In the genomic region with DNA sequence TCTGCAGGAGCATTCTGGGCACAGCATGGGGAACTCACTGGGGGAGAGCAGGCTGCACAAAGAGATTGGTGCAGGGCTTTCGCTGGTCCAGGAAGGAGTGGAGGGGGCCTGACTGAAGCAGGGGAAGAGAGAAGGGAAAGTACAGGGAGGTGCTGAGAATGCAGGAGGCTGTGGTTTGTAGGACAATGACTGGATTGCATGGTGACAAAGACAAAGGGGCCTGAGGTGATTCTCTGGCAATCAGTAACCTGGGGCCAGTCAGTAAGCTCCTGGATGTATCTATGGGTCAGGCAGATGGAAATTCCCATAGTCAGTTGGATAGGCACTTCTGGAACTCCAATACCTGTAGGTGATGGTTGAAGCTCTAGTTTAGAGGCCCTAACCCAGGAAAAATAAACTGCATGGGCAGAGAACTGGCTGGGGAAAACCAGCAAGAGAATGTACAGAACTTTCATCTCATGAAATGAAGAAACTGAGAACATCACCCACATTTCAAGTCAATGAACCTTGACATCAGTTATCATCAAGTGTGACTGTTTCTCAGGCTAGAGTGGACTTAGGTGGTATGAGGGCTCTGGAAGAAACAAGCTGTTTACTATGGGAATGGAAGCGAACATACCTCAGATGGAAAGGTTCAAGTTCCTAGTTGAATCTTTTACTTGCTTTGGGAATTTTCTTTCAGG, we compare ENCODE assay signal across 12 cellular contexts.
DNase-seq lines count a peak whose midpoint lies in the region; ATAC-seq lines count a peak whose summit lies in the region.
"Had no signal": no experiment of that assay in that cellular context is flagged by ENCODE, and none has a peak within 500 bp of the region (broad histone marks: within the 10 kb centered on the region; RNA-seq: fewer than 3 reads in every experiment).

No MANE protein-coding gene starts in this region.

- DNase-seq in renal cortical epithelial cell (ENCODE audit: low read depth) (peak; percentile 79), NCI-H146 (lab: John Stamatoyannopoulos, UW) (no peak), left lobe of liver (ENCODE audit: low spot score) (no peak), cerebellar cortex (ENCODE audit: low spot score) (no peak)
- DNase-seq: CD4-positive, alpha-beta memory T cell; head of caudate nucleus; NCI-H1092 treated with DMSO at 0.1 percent for 48 hours had no signal

- ATAC-seq in GM19023 (IDR thresholded peaks at IDR 0.05; ENCODE audit: unreplicated experiment): peak; percentile 29
- peak; percentile 26 for ATAC-seq in GM21786 (IDR thresholded peaks at IDR 0.05; ENCODE audit: unreplicated experiment)
- peak; percentile 29 for ATAC-seq in HG03442 (IDR thresholded peaks at IDR 0.05; ENCODE audit: unreplicated experiment)
- no peak for ATAC-seq in GM18519 (IDR thresholded peaks at IDR 0.05; ENCODE audit: low FRiP score, unreplicated experiment)
- no peak for ATAC-seq in left lobe of liver
- ATAC-seq: activated T-helper 17 cell treated with anti-CD3 and anti-CD28 coated beads, Interleukin-2, amount 50 U/mL, for 72 hours had no signal

Comparison
In these comparisons a context has a peak if more than half of its experiments do, and no peak if none do; other contexts are left out.
1. ATAC-seq: peak in GM19023 (single experiment), GM21786 (single experiment) and HG03442 (single experiment); none in GM18519 (single experiment) and left lobe of liver (single experiment).